In genomic region chr2:128414946-128415767, GRCh38 we compare ENCODE assay signal across 17 cellular contexts.
"Had no signal": no experiment of that assay in that cellular context is flagged by ENCODE, and none has a peak within 500 bp of the region (broad histone marks: within the 10 kb centered on the region; RNA-seq: fewer than 3 reads in every experiment).

No MANE protein-coding gene starts in this region.

- H3K27ac ChIP-seq: pancreas, right atrium auricular region had no signal

- H3K27me3 Mint-ChIP-seq: activated naive CD8-positive, alpha-beta T cell had no signal

- H3K27me3 ChIP-seq: pancreas, right atrium auricular region, SJCRH30 had no signal

- H3K4me1 ChIP-seq: right atrium auricular region had no signal

- ATAC-seq: left ventricle myocardium superior; stimulated activated memory B cell treated with anti-CD40 and anti-IgM and Interleukin-4, amounts not matched to agents 10 μg/mL and 1 μg/mL and 100 μg/mL, for 72 hours had no signal

- H3K4me3 ChIP-seq: pancreas, right atrium auricular region, SJCRH30, smooth muscle cell had no signal

- H3K9me3 Mint-ChIP-seq: T-helper 2 cell treated with Interferon-gamma antibody and Interleukin-4, amounts not matched to agents 5 μg/mL and 100 μg/mL, for 36 hours had no signal

- H3K4me3 Mint-ChIP-seq: activated naive CD8-positive, alpha-beta T cell; mesothelial cell of epicardium; neural crest cell; stimulated activated memory B cell treated with anti-CD40 and anti-IgM and Interleukin-4, amounts not matched to agents 10 μg/mL and 1 μg/mL and 100 μg/mL, for 72 hours; T-helper 2 cell treated with Interferon-gamma antibody and Interleukin-4, amounts not matched to agents 5 μg/mL and 100 μg/mL, for 36 hours had no signal

- H3K9me3 ChIP-seq: pancreas, right atrium auricular region, SJCRH30 had no signal

- FAIRE-seq: pancreas had no signal

- DNase-seq: activated CD4-positive, alpha-beta T cell treated with anti-CD3 and anti-CD28 coated beads for 1 hour; activated gamma-delta T cell; activated T-cell treated with anti-CD3 and anti-CD28 coated beads, Interleukin-2, amount 50 U/mL, for 1 hour; anterior cingulate cortex; hippocampal formation; left ventricle myocardium superior; SW 1271; trophoblast cell had no signal

- H3K4me1 Mint-ChIP-seq: stimulated activated memory B cell treated with anti-CD40 and anti-IgM and Interleukin-4, amounts not matched to agents 10 μg/mL and 1 μg/mL and 100 μg/mL, for 72 hours had no signal

- H3K4me2 ChIP-seq: smooth muscle cell had no signal

- H3K27ac Mint-ChIP-seq: activated naive CD8-positive, alpha-beta T cell; mesothelial cell of epicardium; stimulated activated memory B cell treated with anti-CD40 and anti-IgM and Interleukin-4, amounts not matched to agents 10 μg/mL and 1 μg/mL and 100 μg/mL, for 72 hours; T-helper 2 cell treated with Interferon-gamma antibody and Interleukin-4, amounts not matched to agents 5 μg/mL and 100 μg/mL, for 36 hours had no signal

- H3K36me3 ChIP-seq: pancreas, right atrium auricular region, SJCRH30 had no signal
